In genomic region chr9:136808781-136809158, GRCh38 we compare ENCODE assay signal across 8 cellular contexts. TPM values are rescaled to one million over a fixed set of nuclear protein-coding genes. Genes with fewer than 3 reads are reported as not detected.
DNase-seq lines count a peak whose midpoint lies in the region; ATAC-seq, FAIRE-seq and TF ChIP-seq lines count a peak whose summit lies in the region.

No MANE protein-coding gene starts in this region.

- ATAC-seq in activated naive CD8-positive, alpha-beta T cell treated with anti-CD3 and anti-CD28 coated beads, Interleukin-2, amount 10 ng/mL, durations not matched to agents 7 days and 5 days (ENCODE audit: low read depth): no peak
- ATAC-seq in GM21529 (IDR thresholded peaks at IDR 0.05; ENCODE audit: unreplicated experiment) (no peak), GM19351 (IDR thresholded peaks at IDR 0.05; ENCODE audit: unreplicated experiment) (no peak)

- DNase-seq in AG08395 (ENCODE audit: low spot score): peak; percentile 44
- no peak for DNase-seq in HFF-Myc (ENCODE audit: extremely low read depth, low read depth)
- DNase-seq in activated naive CD8-positive, alpha-beta T cell treated with anti-CD3 and anti-CD28 coated beads, Interleukin-2, amount 10 ng/mL, durations not matched to agents 7 days and 5 days: no peak
- DNase-seq in keratinocyte (ENCODE audit: low read depth, low spot score): no peak
- no peak for DNase-seq in testis
- no peak for DNase-seq in posterior vena cava (ENCODE audit: low spot score)

- POLR2A ChIA-PET in activated naive CD8-positive, alpha-beta T cell treated with anti-CD3 and anti-CD28 coated beads, Interleukin-2, amount 10 ng/mL, durations not matched to agents 7 days and 5 days (lab: Charles Lee): interaction anchor here (2.0 to 2.4 kb wide), 5 partner anchors 9 to 81 kb away, joined by 5 to 14 read pairs (median 9); partner anchors contain the start of genes AJM1 and TMEM141

- H3K9me3 ChIP-seq in keratinocyte (ENCODE audit: control insufficient read depth, low read depth, low read length) (no peaks in the 10 kb centered on the region), testis (no peaks in the 10 kb centered on the region)

- H3K79me2 ChIP-seq in keratinocyte (ENCODE audit: control insufficient read depth, insufficient read depth, low read length): peaks cover 43% of the 10 kb centered on the region

- peak overlapping the region; percentile 82 for H3K9ac ChIP-seq in keratinocyte (ENCODE audit: control insufficient read depth, extremely low read depth, insufficient read depth, low read length)

- no peaks in the 10 kb centered on the region for H3K27me3 Mint-ChIP-seq in activated naive CD8-positive, alpha-beta T cell treated with anti-CD3 and anti-CD28 coated beads, Interleukin-2, amount 10 ng/mL, durations not matched to agents 7 days and 5 days

- peak overlapping the region; percentile 53 for H3K4me3 ChIP-seq in HFF-Myc (replicated peaks; ENCODE audit: low read depth, low read length)
- peak overlapping the region; percentile 61 to 88 (median 74) for H3K4me3 ChIP-seq in keratinocyte (ENCODE audit: control insufficient read depth in 2 of 3, extremely low read depth in 1 of 3, insufficient read depth in 2 of 3, low read depth in 1 of 3, low read length in 3 of 3)
- peak overlapping the region; percentile 75 to 94 for H3K4me3 ChIP-seq in testis

- intact Hi-C loops in testis (cut with DNase I; ENCODE audit: low total_unique reads): loop anchor here (5.0 kb wide), 1 partner anchor 134 kb away; the partner anchor contains the start of gene FBXW5
- intact Hi-C loops in posterior vena cava (cut with DNase I): no loop called here

- no peaks in the 10 kb centered on the region for H3K27me3 ChIP-seq in keratinocyte (ENCODE audit: control insufficient read depth, extremely low read depth, insufficient read depth, low read length)
- no peaks in the 10 kb centered on the region for H3K27me3 ChIP-seq in testis

- no peak for TF ChIP-seq POLR2A in testis (IDR thresholded peaks at IDR 0.05)

- H3K4me2 ChIP-seq in keratinocyte (ENCODE audit: control insufficient read depth, extremely low read depth, insufficient read depth, low read depth, low read length): peak overlapping the region; percentile 82

- peaks cover 8 to 18% of the 10 kb centered on the region in 2 experiments for H3K36me3 ChIP-seq in keratinocyte (ENCODE audit: control insufficient read depth in 2 of 2, extremely low read depth in 1 of 2, insufficient read depth in 2 of 2, low read length in 2 of 2)
- H3K36me3 ChIP-seq in testis (ENCODE audit: low read depth, missing control alignments): no peaks in the 10 kb centered on the region

- peak overlapping the region; percentile 70 for H3K27ac Mint-ChIP-seq in activated naive CD8-positive, alpha-beta T cell treated with anti-CD3 and anti-CD28 coated beads, Interleukin-2, amount 10 ng/mL, durations not matched to agents 7 days and 5 days

- H3K4me1 Mint-ChIP-seq in activated naive CD8-positive, alpha-beta T cell treated with anti-CD3 and anti-CD28 coated beads, Interleukin-2, amount 10 ng/mL, durations not matched to agents 7 days and 5 days: peaks cover 41% of the 10 kb centered on the region

- WGBS in testis, 2 donors: 3 to 7% methylated on average over 14 of the region's 14 CpGs

- no peaks in the 10 kb centered on the region for H3K9me1 ChIP-seq in keratinocyte (ENCODE audit: control insufficient read depth, extremely low read depth, insufficient read depth, low read length)

- dilution Hi-C loops in keratinocyte (cut with MboI; ENCODE audit: extremely low pct_ligation_motif_present, low sequenced_read_pairs): loop anchor here (25.0 kb wide), 1 partner anchor 129 kb away; the partner anchor contains the start of genes C8G and FBXW5

- no peaks in the 10 kb centered on the region for H4K20me1 ChIP-seq in keratinocyte (ENCODE audit: control insufficient read depth, extremely low read depth, insufficient read depth, low read length)

- peaks cover 15% of the 10 kb centered on the region for H3K36me3 Mint-ChIP-seq in activated naive CD8-positive, alpha-beta T cell treated with anti-CD3 and anti-CD28 coated beads, Interleukin-2, amount 10 ng/mL, durations not matched to agents 7 days and 5 days

- H3K27ac ChIP-seq in keratinocyte (ENCODE audit: control insufficient read depth, insufficient read depth, low read length) (peak overlapping the region; percentile 58), testis (peak overlapping the region; percentile 70 to 88)

- H3K4me1 ChIP-seq in keratinocyte (ENCODE audit: control insufficient read depth, extremely low read depth, insufficient read depth, low read length) (peaks cover 15% of the 10 kb centered on the region), testis (peaks cover 12% of the 10 kb centered on the region)

- H3K4me3 Mint-ChIP-seq in activated naive CD8-positive, alpha-beta T cell treated with anti-CD3 and anti-CD28 coated beads, Interleukin-2, amount 10 ng/mL, durations not matched to agents 7 days and 5 days: peak overlapping the region; percentile 82

- no peak overlapping the region for H2AFZ ChIP-seq in keratinocyte (ENCODE audit: control insufficient read depth, low read length)

- no peak for FAIRE-seq in keratinocyte (lab: Jason Lieb, UNC)

- TF ChIP-seq CTCF in HFF-Myc (IDR thresholded peaks at IDR 0.05; ENCODE audit: low read depth, low read length, missing control alignments): no peak
- TF ChIP-seq CTCF in keratinocyte (optimal IDR thresholded peaks at IDR 0.05 in 1 of 3, IDR thresholded peaks at IDR 0.05 in 1 of 3, conservative IDR thresholded peaks at IDR 0.05 in 1 of 3; ENCODE audit: extremely low read depth in 1 of 3, insufficient read depth in 2 of 3, low read length in 3 of 3): no peak
- TF ChIP-seq CTCF in testis (IDR thresholded peaks at IDR 0.05): no peak

- no peaks in the 10 kb centered on the region for H3K9me3 Mint-ChIP-seq in activated naive CD8-positive, alpha-beta T cell treated with anti-CD3 and anti-CD28 coated beads, Interleukin-2, amount 10 ng/mL, durations not matched to agents 7 days and 5 days

RNA-seq across cellular contexts. Expression of gene RABL6, which starts 1.0 kb away (rescaled TPM):
- total RNA-seq in activated naive CD8-positive, alpha-beta T cell treated with anti-CD3 and anti-CD28 coated beads, Interleukin-2, amount 10 ng/mL, durations not matched to agents 7 days and 5 days: 10 to 100 TPM; 91.1 to 98.4 TPM
- 46.3 to 51.1 TPM (median 51.0 TPM) in 3 replicates for polyA plus RNA-seq in keratinocyte
- 29.8 TPM for polyA plus RNA-seq in keratinocyte (2011; ENCODE audit: low read depth)
- polyA plus RNA-seq in keratinocyte (2011; cell fraction: cytosol; rRNA removed): 32.9 and 36.4 TPM in 2 replicates
- 39.7 and 50.3 TPM in 2 replicates for polyA plus RNA-seq in keratinocyte (2011; cell fraction: nucleus; rRNA removed)
- polyA plus RNA-seq in keratinocyte (2012; ENCODE audit: low replicate concordance): 42.7 and 75.1 TPM in 2 replicates
- polyA minus RNA-seq in keratinocyte: 56.1 to 73.9 TPM (median 56.6 TPM) in 3 replicates
- 76.0 TPM for polyA minus RNA-seq in keratinocyte (2011; cell fraction: cytosol; rRNA and poly(A)+ RNA removed)
- 30.9 and 37.5 TPM in 2 replicates for polyA minus RNA-seq in keratinocyte (2011; cell fraction: nucleus; rRNA and poly(A)+ RNA removed)
- total RNA-seq in testis: 100 to 1,000 TPM in 1 of 2 donors, 10 to 100 TPM in 1; 95.1 to 103 TPM
- 69.1 TPM for polyA plus RNA-seq in testis (ENCODE audit: insufficient read depth, low read depth, low replicate concordance)
- total RNA-seq in posterior vena cava: 10 to 100 TPM; 47.9 to 49.8 TPM

RNA-seq across cellular contexts. Expression of gene CCDC183, which starts 12.6 kb away (rescaled TPM):
- total RNA-seq in activated naive CD8-positive, alpha-beta T cell treated with anti-CD3 and anti-CD28 coated beads, Interleukin-2, amount 10 ng/mL, durations not matched to agents 7 days and 5 days: 1 to 10 TPM; 1.7 to 2.2 TPM
- 0.03 to 0.08 TPM (median 0.06 TPM) in 3 replicates for polyA plus RNA-seq in keratinocyte
- 0.52 TPM for polyA plus RNA-seq in keratinocyte (2011; ENCODE audit: low read depth)
- 0.12 TPM in 1 of 2 replicates, not detected in the other for polyA plus RNA-seq in keratinocyte (2011; cell fraction: cytosol; rRNA removed)
- 0.80 and 0.96 TPM in 2 replicates for polyA plus RNA-seq in keratinocyte (2011; cell fraction: nucleus; rRNA removed)
- 0.17 and 0.38 TPM in 2 replicates for polyA plus RNA-seq in keratinocyte (2012; ENCODE audit: low replicate concordance)
- polyA minus RNA-seq in keratinocyte: 0.10 TPM in 1 of 3 replicates, not detected in the others
- not detected for polyA minus RNA-seq in keratinocyte (2011; cell fraction: cytosol; rRNA and poly(A)+ RNA removed)
- not detected in 2 replicates for polyA minus RNA-seq in keratinocyte (2011; cell fraction: nucleus; rRNA and poly(A)+ RNA removed)
- 10 to 100 TPM; 41.1 to 59.8 TPM for total RNA-seq in testis
- 37.8 TPM for polyA plus RNA-seq in testis (ENCODE audit: insufficient read depth, low read depth, low replicate concordance)
- under 1 TPM; 0.29 to 0.42 TPM for total RNA-seq in posterior vena cava

RNA-seq across cellular contexts. Expression of gene TMEM141, which starts 17.6 kb away (rescaled TPM):
- total RNA-seq in activated naive CD8-positive, alpha-beta T cell treated with anti-CD3 and anti-CD28 coated beads, Interleukin-2, amount 10 ng/mL, durations not matched to agents 7 days and 5 days: 10 to 100 TPM; 37.5 to 43.6 TPM
- polyA plus RNA-seq in keratinocyte (85.5 to 118 TPM (median 99.9 TPM) in 3 replicates), testis (ENCODE audit: insufficient read depth, low read depth, low replicate concordance) (80.4 TPM)
- polyA plus RNA-seq in keratinocyte (2011; ENCODE audit: low read depth): 15.9 TPM
- 43.4 and 91.6 TPM in 2 replicates for polyA plus RNA-seq in keratinocyte (2011; cell fraction: cytosol; rRNA removed)
- 27.5 and 27.9 TPM in 2 replicates for polyA plus RNA-seq in keratinocyte (2011; cell fraction: nucleus; rRNA removed)
- polyA plus RNA-seq in keratinocyte (2012; ENCODE audit: low replicate concordance): 90.9 and 95.4 TPM in 2 replicates
- 22.6 to 63.5 TPM (median 35.3 TPM) in 3 replicates for polyA minus RNA-seq in keratinocyte
- polyA minus RNA-seq in keratinocyte (2011; cell fraction: cytosol; rRNA and poly(A)+ RNA removed): 51.6 TPM
- 11.2 and 12.1 TPM in 2 replicates for polyA minus RNA-seq in keratinocyte (2011; cell fraction: nucleus; rRNA and poly(A)+ RNA removed)
- total RNA-seq in testis (100 to 1,000 TPM; 108 to 127 TPM), posterior vena cava (10 to 100 TPM; 28.1 to 33.9 TPM)

RNA-seq across cellular contexts. Expression of gene AJM1, which starts 33.5 kb away (rescaled TPM):
- total RNA-seq in activated naive CD8-positive, alpha-beta T cell treated with anti-CD3 and anti-CD28 coated beads, Interleukin-2, amount 10 ng/mL, durations not matched to agents 7 days and 5 days: 1 to 10 TPM; 6.6 to 6.7 TPM
- polyA plus RNA-seq in keratinocyte (0.10 to 0.21 TPM (median 0.12 TPM) in 3 replicates), testis (ENCODE audit: insufficient read depth, low read depth, low replicate concordance) (4.0 TPM)
- polyA plus RNA-seq in keratinocyte (2011; ENCODE audit: low read depth): 0.29 TPM
- polyA plus RNA-seq in keratinocyte (2011; cell fraction: cytosol; rRNA removed): 0.01 and 0.08 TPM in 2 replicates
- polyA plus RNA-seq in keratinocyte (2011; cell fraction: nucleus; rRNA removed): 0.92 and 0.93 TPM in 2 replicates
- polyA plus RNA-seq in keratinocyte (2012; ENCODE audit: low replicate concordance): 0.41 and 0.79 TPM in 2 replicates
- polyA minus RNA-seq in keratinocyte: not detected in 3 replicates
- not detected for polyA minus RNA-seq in keratinocyte (2011; cell fraction: cytosol; rRNA and poly(A)+ RNA removed)
- 0.16 and 0.42 TPM in 2 replicates for polyA minus RNA-seq in keratinocyte (2011; cell fraction: nucleus; rRNA and poly(A)+ RNA removed)
- total RNA-seq in testis (10 to 100 TPM; 13.1 to 24.6 TPM), posterior vena cava (1 to 10 TPM; 4.7 to 5.9 TPM)

RNA-seq across cellular contexts. Expression of gene PHPT1, which starts 40.4 kb away (rescaled TPM):
- 10 to 100 TPM; 80.5 to 89.0 TPM for total RNA-seq in activated naive CD8-positive, alpha-beta T cell treated with anti-CD3 and anti-CD28 coated beads, Interleukin-2, amount 10 ng/mL, durations not matched to agents 7 days and 5 days
- polyA plus RNA-seq in keratinocyte: 68.8 to 113 TPM (median 97.9 TPM) in 3 replicates
- 110 TPM for polyA plus RNA-seq in keratinocyte (2011; ENCODE audit: low read depth)
- polyA plus RNA-seq in keratinocyte (2011; cell fraction: cytosol; rRNA removed): 52.2 and 121 TPM in 2 replicates
- polyA plus RNA-seq in keratinocyte (2011; cell fraction: nucleus; rRNA removed): 45.1 and 48.6 TPM in 2 replicates
- polyA plus RNA-seq in keratinocyte (2012; ENCODE audit: low replicate concordance): 88.4 and 108 TPM in 2 replicates
- polyA minus RNA-seq in keratinocyte: 16.0 to 25.6 TPM (median 24.3 TPM) in 3 replicates
- 68.1 TPM for polyA minus RNA-seq in keratinocyte (2011; cell fraction: cytosol; rRNA and poly(A)+ RNA removed)
- polyA minus RNA-seq in keratinocyte (2011; cell fraction: nucleus; rRNA and poly(A)+ RNA removed): 11.7 and 12.6 TPM in 2 replicates
- 100 to 1,000 TPM; 134 to 146 TPM for total RNA-seq in testis
- 146 TPM for polyA plus RNA-seq in testis (ENCODE audit: insufficient read depth, low read depth, low replicate concordance)
- total RNA-seq in posterior vena cava: 10 to 100 TPM; 71.7 to 87.9 TPM

Comparison
In these comparisons a context has a peak if more than half of its experiments do, and no peak if none do; other contexts are left out.
1. RNA of gene CCDC183, which starts 12.6 kb away (total RNA-seq): 41.1 to 59.8 TPM in testis; 1.7 to 2.2 TPM in activated naive CD8-positive, alpha-beta T cell treated with anti-CD3 and anti-CD28 coated beads, Interleukin-2, amount 10 ng/mL, durations not matched to agents 7 days and 5 days and 0.29 to 0.42 TPM in posterior vena cava; every median in the first group is over 10 times any median in the second.
2. Peak in every context shown above with its lines, with median percentiles within 50 percentile points of each other: H3K4me3 ChIP-seq.